In genomic region chr9:110807956-110808598, GRCh38 we compare ENCODE assay signal across 14 cellular contexts.
DNase-seq lines count a peak whose midpoint lies in the region; ATAC-seq, FAIRE-seq and TF ChIP-seq lines count a peak whose summit lies in the region.
"Had no signal": no experiment of that assay in that cellular context is flagged by ENCODE, and none has a peak within 500 bp of the region (broad histone marks: within the 10 kb centered on the region; RNA-seq: fewer than 3 reads in every experiment).

No MANE protein-coding gene starts in this region.

- no peak for TF ChIP-seq CTCF in GM12878 (IDR thresholded peaks at IDR 0.05 in 2 of 3, conservative IDR thresholded peaks at IDR 0.05 in 1 of 3; ENCODE audit: control insufficient read depth in 2 of 3, extremely low read depth in 1 of 3, insufficient read depth in 1 of 3, low read depth in 3 of 3, low read length in 3 of 3)

- intact Hi-C loops in GM12878 (cut with micrococcal nuclease; ENCODE audit: unreplicated experiment): loop anchor here (1.0 to 10.0 kb wide), 9 partner anchors 29 to 551 kb away; partner anchors contain the start of genes LPAR1 and TXN

- H3K4me1 ChIP-seq in GM12878 (ENCODE audit: control insufficient read depth, insufficient read depth, low read length): peaks cover 18% of the 10 kb centered on the region
- no peaks in the 10 kb centered on the region for H3K4me1 ChIP-seq in Karpas-422 (ENCODE audit: low read length)

- in situ Hi-C loops in GM12878 (cut with MboI): no loop called here

- BruUV-seq in GM12878 (replicated peaks; lab: Mats Ljungman, UMichigan): TSS peak; percentile 97

- H3K36me3 ChIP-seq in GM12878 (ENCODE audit: control insufficient read depth in 2 of 2, insufficient read depth in 2 of 2, low read length in 1 of 2) (no peaks in the 10 kb centered on the region), Karpas-422 (ENCODE audit: insufficient read depth, low read length) (no peaks in the 10 kb centered on the region)

- H3K79me2 ChIP-seq in GM12878 (ENCODE audit: control insufficient read depth, insufficient read depth, low read length) (no peaks in the 10 kb centered on the region), Karpas-422 (ENCODE audit: low read length) (no peaks in the 10 kb centered on the region)

- POLR2A ChIA-PET in GM12878 (lab: Charles Lee): interaction anchor here (0.5 to 1.7 kb wide), 5 partner anchors 31 to 285 kb away, joined by 3 to 7 read pairs (median 4); no protein-coding TSS in a partner anchor

- TF ChIP-seq POLR2A in GM12878 (IDR thresholded peaks at IDR 0.05; ENCODE audit: low read depth, low read length): no peak

- peak in 1 of 2 experiments; percentile 80; a peak in 1 of 4 replicates for TF ChIP-seq EP300 in GM12878 (IDR thresholded peaks at IDR 0.05; ENCODE audit: borderline replicate concordance in 1 of 2, control insufficient read depth in 1 of 2, low read depth in 2 of 2, low read length in 2 of 2)

- WGBS in GM12878 (ENCODE audit: insufficient coverage, insufficient replicate concordance, low lambda C conversion rate, missing lambda C conversion rate): 19% methylated on average over 6 of the region's 6 CpGs

- peak overlapping the region; percentile 5 for H3K9ac ChIP-seq in GM12878 (ENCODE audit: control insufficient read depth, insufficient read depth, low read length)
- no peak overlapping the region for H3K9ac ChIP-seq in Karpas-422 (ENCODE audit: low read length)

- H4K20me1 ChIP-seq in GM12878 (ENCODE audit: control insufficient read depth, insufficient read depth) (no peaks in the 10 kb centered on the region), Karpas-422 (ENCODE audit: insufficient read depth, low read depth, low read length) (no peaks in the 10 kb centered on the region)

- TF ChIP-seq RAD21 in GM12878 (IDR thresholded peaks at IDR 0.05; ENCODE audit: insufficient read depth, low read depth, low read length): no peak

- ATAC-seq in GM18520 (IDR thresholded peaks at IDR 0.05; ENCODE audit: unreplicated experiment): peak; percentile 37
- ATAC-seq in GM21528 (IDR thresholded peaks at IDR 0.05; ENCODE audit: low FRiP score, unreplicated experiment): peak; percentile 80
- peak; percentile 46 for ATAC-seq in HG03103 (IDR thresholded peaks at IDR 0.05; ENCODE audit: low read depth, unreplicated experiment)
- ATAC-seq in GM12878: peak; percentile 90

- RAD21 ChIA-PET in GM12878 (lab: Charles Lee; ENCODE audit: unreplicated experiment): interaction anchor here (0.8 to 2.2 kb wide), 11 partner anchors 30 to 232 kb away, joined by 3 to 18 read pairs (median 6); no protein-coding TSS in a partner anchor

- H3K4me3 ChIP-seq in GM12878: peak overlapping the region; percentile 28; the same call in 1 of the 2 replicates
- H3K4me3 ChIP-seq in Karpas-422 (ENCODE audit: low read length): no peak overlapping the region

- H3K27me3 ChIP-seq in GM12878 (replicated peaks in 1 of 2; ENCODE audit: control insufficient read depth in 2 of 2, insufficient read depth in 2 of 2, low read length in 1 of 2) (no peaks in the 10 kb centered on the region), Karpas-422 (ENCODE audit: low read length) (no peaks in the 10 kb centered on the region)

- no peaks in the 10 kb centered on the region for H3K9me2 ChIP-seq in Karpas-422 (replicated peaks; ENCODE audit: insufficient read depth, low read length)

- SMC1A ChIA-PET in GM12878 (lab: Charles Lee; ENCODE audit: uncharacterized antibody, unreplicated experiment): interaction anchor here (0.8 to 2.0 kb wide), 23 partner anchors 11 to 473 kb away, joined by 3 to 11 read pairs (median 4); no protein-coding TSS in a partner anchor

- H3K9me3 ChIP-seq in GM12878 (replicated peaks; ENCODE audit: control insufficient read depth, insufficient read depth, low read length) (no peaks in the 10 kb centered on the region; the same call in none of the 3 replicates), Karpas-422 (ENCODE audit: low read length) (no peaks in the 10 kb centered on the region)

- CTCF ChIA-PET in GM12878 (lab: Yijun Ruan, JAX): interaction anchor here (0.5 to 1.8 kb wide), 9 partner anchors 40 to 491 kb away, joined by 3 to 6 read pairs (median 3); no protein-coding TSS in a partner anchor

- DNase-seq in GM12878 (ENCODE audit: low read depth, low spot score) (peak; percentile 71), Karpas-422 (no peak), NAMALWA (ENCODE audit: low spot score) (no peak), inferior parietal cortex (ENCODE audit: extremely low spot score) (no peak)
- DNase-seq in stimulated activated naive CD4-positive, alpha-beta T cell treated with Interleukin-2 at 50 U/mL for 16 hours (lab: John Stamatoyannopoulos, UW): no peak
- DNase-seq: activated B cell treated with CpG ODN at 0.5 μM for 24 hours, activated gamma-delta T cell treated with Interleukin-2 at 50 U/mL for 16 hours, glutamatergic neuron, midbrain, NCI-H1092 treated with DMSO at 0.1 percent for 48 hours had no signal

- H2AFZ ChIP-seq in GM12878 (ENCODE audit: control insufficient read depth, low read depth, low read length): peak overlapping the region; percentile 71
- no peak overlapping the region for H2AFZ ChIP-seq in Karpas-422 (ENCODE audit: low read length)

- H3K27ac ChIP-seq in GM12878 (ENCODE audit: control insufficient read depth, insufficient read depth) (peak overlapping the region; percentile 90), Karpas-422 (ENCODE audit: low read length) (no peak overlapping the region)

- H3K4me2 ChIP-seq in GM12878 (ENCODE audit: control insufficient read depth, insufficient read depth): peak overlapping the region; percentile 95
- no peak overlapping the region for H3K4me2 ChIP-seq in Karpas-422 (ENCODE audit: low read depth, low read length, poor library complexity, severe bottlenecking)

- peak; percentile 13 for FAIRE-seq in GM12878 (lab: Jason Lieb, UNC)
- FAIRE-seq: H1 had no signal

TF ChIP-seq in GM12878, 131 proteins besides CTCF, POLR2A, EP300 and RAD21 (continues in another document):
- TF ChIP-seq MLLT1 (IDR thresholded peaks at IDR 0.05) (no peak), RFX5 (IDR thresholded peaks at IDR 0.05; ENCODE audit: low read depth, low read length) (no peak), MEF2A (IDR thresholded peaks at IDR 0.05; ENCODE audit: insufficient read depth, low read depth, low read length) (peak; percentile 96), ELK1 (IDR thresholded peaks at IDR 0.05; ENCODE audit: low read depth, low read length) (no peak), NRF1 (conservative IDR thresholded peaks at IDR 0.05; ENCODE audit: low read depth, low read length) (no peak), IRF4 (IDR thresholded peaks at IDR 0.05; ENCODE audit: low read depth, low read length) (no peak), NR2C2 (IDR thresholded peaks at IDR 0.05; ENCODE audit: borderline replicate concordance, control insufficient read depth, insufficient read length, low read depth) (no peak), BMI1 (IDR thresholded peaks at IDR 0.05; ENCODE audit: borderline replicate concordance) (no peak), TCF7 (IDR thresholded peaks at IDR 0.05; ENCODE audit: borderline replicate concordance) (no peak), HDAC2 (IDR thresholded peaks at IDR 0.05) (no peak), IRF3 (IDR thresholded peaks at IDR 0.05) (no peak), PAX8 (IDR thresholded peaks at IDR 0.05) (no peak), SIX5 (IDR thresholded peaks at IDR 0.05; ENCODE audit: low read depth, low read length, severe bottlenecking) (no peak), SIN3A (IDR thresholded peaks at IDR 0.05; ENCODE audit: low read depth, low read length) (no peak), DPF2 (IDR thresholded peaks at IDR 0.05) (peak; percentile 85; the same call in 1 of the 2 replicates), HDAC6 (IDR thresholded peaks at IDR 0.05; ENCODE audit: unreplicated experiment) (no peak), ZNF217 (IDR thresholded peaks at IDR 0.05) (no peak), RAD51 (IDR thresholded peaks at IDR 0.05) (no peak), BACH1 (IDR thresholded peaks at IDR 0.05; ENCODE audit: borderline replicate concordance) (no peak)

Comparison
In these comparisons a context has a peak if more than half of its experiments do, and no peak if none do; other contexts are left out.
1. ATAC-seq: peak in every context shown above with its lines; median percentile 90 in GM12878; 80 in GM21528; 46 in HG03103; 37 in GM18520.